1 cellular context compared by ENCODE assay signal in the genomic region with DNA sequence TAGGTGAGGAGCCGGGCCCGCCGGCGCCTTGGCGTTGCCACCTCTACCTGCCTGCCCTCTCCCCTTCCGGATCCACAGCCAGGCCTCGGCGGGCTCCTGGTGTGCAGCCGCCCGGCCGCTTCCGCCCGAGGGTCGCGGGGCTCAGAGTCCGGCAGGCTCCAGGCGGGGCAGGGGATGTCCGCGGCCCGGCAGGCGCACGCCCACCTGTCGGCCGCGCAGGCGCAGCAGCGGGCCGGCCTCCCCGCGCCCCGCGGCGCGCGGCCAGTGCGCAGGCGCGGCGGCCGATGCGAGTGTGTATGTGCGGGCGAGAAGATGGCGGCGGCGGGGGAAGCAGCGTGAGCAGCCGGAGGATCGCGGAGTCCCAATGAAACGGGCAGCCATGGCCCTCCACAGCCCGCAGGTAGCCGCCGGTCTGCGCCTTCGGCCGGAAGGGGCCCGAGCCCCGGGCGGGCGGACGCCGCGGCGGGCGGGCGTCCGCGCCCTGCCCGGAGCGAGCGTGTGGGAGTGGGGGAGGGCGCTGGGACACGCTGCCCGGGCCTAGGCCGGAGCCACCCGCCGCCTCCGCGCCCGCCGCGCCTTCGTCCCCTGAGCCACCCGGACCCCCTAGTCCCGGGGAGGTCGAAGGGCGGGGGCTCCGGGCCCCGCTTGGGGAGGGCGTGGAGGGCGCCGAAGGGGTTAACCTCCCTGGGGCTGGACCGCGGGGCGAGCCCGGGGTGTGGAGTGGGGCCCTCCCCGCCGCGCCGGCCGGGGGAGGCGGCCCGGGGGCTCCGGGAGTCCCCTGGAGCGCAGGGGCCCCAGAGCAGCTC.
A peak's percentile ranks its signal among the peaks of the same experiment; 100 is the strongest.
TF ChIP-seq lines count a peak whose summit lies in the region.

A gene with protein sequence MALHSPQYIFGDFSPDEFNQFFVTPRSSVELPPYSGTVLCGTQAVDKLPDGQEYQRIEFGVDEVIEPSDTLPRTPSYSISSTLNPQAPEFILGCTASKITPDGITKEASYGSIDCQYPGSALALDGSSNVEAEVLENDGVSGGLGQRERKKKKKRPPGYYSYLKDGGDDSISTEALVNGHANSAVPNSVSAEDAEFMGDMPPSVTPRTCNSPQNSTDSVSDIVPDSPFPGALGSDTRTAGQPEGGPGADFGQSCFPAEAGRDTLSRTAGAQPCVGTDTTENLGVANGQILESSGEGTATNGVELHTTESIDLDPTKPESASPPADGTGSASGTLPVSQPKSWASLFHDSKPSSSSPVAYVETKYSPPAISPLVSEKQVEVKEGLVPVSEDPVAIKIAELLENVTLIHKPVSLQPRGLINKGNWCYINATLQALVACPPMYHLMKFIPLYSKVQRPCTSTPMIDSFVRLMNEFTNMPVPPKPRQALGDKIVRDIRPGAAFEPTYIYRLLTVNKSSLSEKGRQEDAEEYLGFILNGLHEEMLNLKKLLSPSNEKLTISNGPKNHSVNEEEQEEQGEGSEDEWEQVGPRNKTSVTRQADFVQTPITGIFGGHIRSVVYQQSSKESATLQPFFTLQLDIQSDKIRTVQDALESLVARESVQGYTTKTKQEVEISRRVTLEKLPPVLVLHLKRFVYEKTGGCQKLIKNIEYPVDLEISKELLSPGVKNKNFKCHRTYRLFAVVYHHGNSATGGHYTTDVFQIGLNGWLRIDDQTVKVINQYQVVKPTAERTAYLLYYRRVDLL (plus strand): TSS at position 289 of the 806 bp plus-strand sequence. CDS start 91 bp downstream, at position 380.

TF ChIP-seq in HepG2, 621 proteins besides CTCF, POLR2A, EP300 and RAD21 (continued from another document and continues in another):
- TF ChIP-seq ZBTB46 (CRISPR knock-in tag; IDR thresholded peaks at IDR 0.05; ENCODE audit: borderline replicate concordance) (no peak), ZNF460 (CRISPR knock-in tag; IDR thresholded peaks at IDR 0.05; ENCODE audit: borderline replicate concordance) (no peak), ZNF569 (CRISPR knock-in tag; IDR thresholded peaks at IDR 0.05; ENCODE audit: borderline replicate concordance) (no peak), ZNF740 (CRISPR knock-in tag; IDR thresholded peaks at IDR 0.05) (0 out of 2 replicates have a peak, but pooled peaks have one; percentile 12), HOXA5 (CRISPR knock-in tag; IDR thresholded peaks at IDR 0.05) (no peak; the same call in 1 of the 2 replicates), PHF5A (CRISPR knock-in tag; IDR thresholded peaks at IDR 0.05; ENCODE audit: low read depth, unreplicated experiment) (no peak), ZNF570 (CRISPR knock-in tag; IDR thresholded peaks at IDR 0.05; ENCODE audit: borderline replicate concordance) (no peak), ZBTB20 (CRISPR knock-in tag; IDR thresholded peaks at IDR 0.05; ENCODE audit: borderline replicate concordance, low read depth) (no peak), MED13 (CRISPR knock-in tag; IDR thresholded peaks at IDR 0.05) (0 out of 2 replicates have a peak, but pooled peaks have one; percentile 4), ZNF720 (CRISPR knock-in tag; IDR thresholded peaks at IDR 0.05) (no peak), FOXK1 (CRISPR knock-in tag; IDR thresholded peaks at IDR 0.05; ENCODE audit: borderline replicate concordance, low read depth) (peak; percentile 28; the same call in 1 of the 2 replicates), ARNT (IDR thresholded peaks at IDR 0.05) (no peak), MAFK (conservative IDR thresholded peaks at IDR 0.05 in 1 of 2, IDR thresholded peaks at IDR 0.05 in 1 of 2; ENCODE audit: low read length in 2 of 2) (no peak), KDM5B (CRISPR knock-in tag; IDR thresholded peaks at IDR 0.05; ENCODE audit: borderline replicate concordance) (no peak), ZFP36L1 (CRISPR knock-in tag; IDR thresholded peaks at IDR 0.05) (no peak), BRCA1 (CRISPR knock-in tag; IDR thresholded peaks at IDR 0.05) (0 out of 2 replicates have a peak, but pooled peaks have one; percentile 22), TCF12 (IDR thresholded peaks at IDR 0.05) (no peak), TCF12 (CRISPR knock-in tag; IDR thresholded peaks at IDR 0.05) (peak; percentile 86), ADNP (CRISPR knock-in tag; IDR thresholded peaks at IDR 0.05) (no peak), HHEX (CRISPR knock-in tag; IDR thresholded peaks at IDR 0.05) (no peak), FOXM1 (CRISPR knock-in tag; IDR thresholded peaks at IDR 0.05) (no peak), ZNF430 (CRISPR knock-in tag; IDR thresholded peaks at IDR 0.05) (no peak; the same call in 1 of the 2 replicates), SETDB1 (CRISPR knock-in tag; IDR thresholded peaks at IDR 0.05; ENCODE audit: borderline replicate concordance) (no peak), PPARG (CRISPR knock-in tag; conservative IDR thresholded peaks at IDR 0.05) (0 out of 2 replicates have a peak, but pooled peaks have one; percentile 53), RARA (CRISPR knock-in tag; IDR thresholded peaks at IDR 0.05) (0 out of 2 replicates have a peak, but pooled peaks have one; percentile 42), RAD51 (IDR thresholded peaks at IDR 0.05; ENCODE audit: borderline replicate concordance) (no peak), ZNF501 (CRISPR knock-in tag; IDR thresholded peaks at IDR 0.05) (peak; percentile 92; the same call in 1 of the 2 replicates), TP53 (CRISPR knock-in tag; conservative IDR thresholded peaks at IDR 0.05) (no peak), SATB2 (CRISPR knock-in tag; IDR thresholded peaks at IDR 0.05) (peak; percentile 20; the same call in 1 of the 2 replicates), ZNF674 (CRISPR knock-in tag; IDR thresholded peaks at IDR 0.05; ENCODE audit: low read depth) (no peak; the same call in 1 of the 2 replicates), ZBTB8A (CRISPR knock-in tag; IDR thresholded peaks at IDR 0.05; ENCODE audit: borderline replicate concordance, low read depth) (no peak; the same call in 1 of the 2 replicates), KAT8 (CRISPR knock-in tag; IDR thresholded peaks at IDR 0.05) (peak; percentile 90), PRDM4 (CRISPR knock-in tag; IDR thresholded peaks at IDR 0.05; ENCODE audit: borderline replicate concordance) (no peak), SMARCC2 (IDR thresholded peaks at IDR 0.05) (no peak), SMAD1 (CRISPR knock-in tag; IDR thresholded peaks at IDR 0.05; ENCODE audit: borderline replicate concordance, low read depth) (0 out of 2 replicates have a peak, but pooled peaks have one; percentile 2), ZFP37 (CRISPR knock-in tag; IDR thresholded peaks at IDR 0.05; ENCODE audit: borderline replicate concordance) (no peak; the same call in 1 of the 2 replicates)
- TF ChIP-seq, protein P1, sequence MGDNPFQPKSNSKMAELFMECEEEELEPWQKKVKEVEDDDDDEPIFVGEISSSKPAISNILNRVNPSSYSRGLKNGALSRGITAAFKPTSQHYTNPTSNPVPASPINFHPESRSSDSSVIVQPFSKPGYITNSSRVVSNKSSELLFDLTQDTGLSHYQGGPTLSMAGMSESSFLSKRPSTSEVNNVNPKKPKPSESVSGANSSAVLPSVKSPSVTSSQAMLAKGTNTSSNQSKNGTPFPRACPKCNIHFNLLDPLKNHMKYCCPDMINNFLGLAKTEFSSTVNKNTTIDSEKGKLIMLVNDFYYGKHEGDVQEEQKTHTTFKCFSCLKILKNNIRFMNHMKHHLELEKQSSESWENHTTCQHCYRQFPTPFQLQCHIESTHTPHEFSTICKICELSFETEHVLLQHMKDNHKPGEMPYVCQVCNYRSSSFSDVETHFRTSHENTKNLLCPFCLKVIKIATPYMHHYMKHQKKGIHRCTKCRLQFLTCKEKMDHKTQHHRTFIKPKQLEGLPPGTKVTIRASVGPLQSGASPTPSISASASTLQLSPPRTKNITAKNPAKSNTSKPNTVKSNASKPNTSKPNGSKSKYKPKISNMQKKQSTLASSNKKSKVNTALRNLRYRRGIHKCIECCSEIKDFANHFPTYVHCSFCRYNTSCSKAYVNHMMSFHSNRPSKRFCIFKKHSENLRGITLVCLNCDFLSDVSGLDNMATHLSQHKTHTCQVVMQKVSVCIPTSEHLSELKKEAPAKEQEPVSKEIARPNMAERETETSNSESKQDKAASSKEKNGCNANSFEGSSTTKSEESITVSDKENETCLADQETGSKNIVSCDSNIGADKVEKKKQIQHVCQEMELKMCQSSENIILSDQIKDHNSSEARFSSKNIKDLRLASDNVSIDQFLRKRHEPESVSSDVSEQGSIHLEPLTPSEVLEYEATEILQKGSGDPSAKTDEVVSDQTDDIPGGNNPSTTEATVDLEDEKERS (CRISPR knock-in tag; IDR thresholded peaks at IDR 0.05) = no peak
- TF ChIP-seq, protein P2, sequence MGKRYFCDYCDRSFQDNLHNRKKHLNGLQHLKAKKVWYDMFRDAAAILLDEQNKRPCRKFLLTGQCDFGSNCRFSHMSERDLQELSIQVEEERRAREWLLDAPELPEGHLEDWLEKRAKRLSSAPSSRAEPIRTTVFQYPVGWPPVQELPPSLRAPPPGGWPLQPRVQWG (CRISPR knock-in tag; IDR thresholded peaks at IDR 0.05; ENCODE audit: borderline replicate concordance, low read depth) = no peak
- TF ChIP-seq, protein P3, sequence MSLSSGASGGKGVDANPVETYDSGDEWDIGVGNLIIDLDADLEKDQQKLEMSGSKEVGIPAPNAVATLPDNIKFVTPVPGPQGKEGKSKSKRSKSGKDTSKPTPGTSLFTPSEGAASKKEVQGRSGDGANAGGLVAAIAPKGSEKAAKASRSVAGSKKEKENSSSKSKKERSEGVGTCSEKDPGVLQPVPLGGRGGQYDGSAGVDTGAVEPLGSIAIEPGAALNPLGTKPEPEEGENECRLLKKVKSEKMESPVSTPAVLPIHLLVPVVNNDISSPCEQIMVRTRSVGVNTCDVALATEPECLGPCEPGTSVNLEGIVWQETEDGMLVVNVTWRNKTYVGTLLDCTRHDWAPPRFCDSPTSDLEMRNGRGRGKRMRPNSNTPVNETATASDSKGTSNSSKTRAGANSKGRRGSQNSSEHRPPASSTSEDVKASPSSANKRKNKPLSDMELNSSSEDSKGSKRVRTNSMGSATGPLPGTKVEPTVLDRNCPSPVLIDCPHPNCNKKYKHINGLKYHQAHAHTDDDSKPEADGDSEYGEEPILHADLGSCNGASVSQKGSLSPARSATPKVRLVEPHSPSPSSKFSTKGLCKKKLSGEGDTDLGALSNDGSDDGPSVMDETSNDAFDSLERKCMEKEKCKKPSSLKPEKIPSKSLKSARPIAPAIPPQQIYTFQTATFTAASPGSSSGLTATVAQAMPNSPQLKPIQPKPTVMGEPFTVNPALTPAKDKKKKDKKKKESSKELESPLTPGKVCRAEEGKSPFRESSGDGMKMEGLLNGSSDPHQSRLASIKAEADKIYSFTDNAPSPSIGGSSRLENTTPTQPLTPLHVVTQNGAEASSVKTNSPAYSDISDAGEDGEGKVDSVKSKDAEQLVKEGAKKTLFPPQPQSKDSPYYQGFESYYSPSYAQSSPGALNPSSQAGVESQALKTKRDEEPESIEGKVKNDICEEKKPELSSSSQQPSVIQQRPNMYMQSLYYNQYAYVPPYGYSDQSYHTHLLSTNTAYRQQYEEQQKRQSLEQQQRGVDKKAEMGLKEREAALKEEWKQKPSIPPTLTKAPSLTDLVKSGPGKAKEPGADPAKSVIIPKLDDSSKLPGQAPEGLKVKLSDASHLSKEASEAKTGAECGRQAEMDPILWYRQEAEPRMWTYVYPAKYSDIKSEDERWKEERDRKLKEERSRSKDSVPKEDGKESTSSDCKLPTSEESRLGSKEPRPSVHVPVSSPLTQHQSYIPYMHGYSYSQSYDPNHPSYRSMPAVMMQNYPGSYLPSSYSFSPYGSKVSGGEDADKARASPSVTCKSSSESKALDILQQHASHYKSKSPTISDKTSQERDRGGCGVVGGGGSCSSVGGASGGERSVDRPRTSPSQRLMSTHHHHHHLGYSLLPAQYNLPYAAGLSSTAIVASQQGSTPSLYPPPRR (CRISPR knock-in tag; IDR thresholded peaks at IDR 0.05; ENCODE audit: borderline replicate concordance) = peak; percentile 65
- TF ChIP-seq, protein P4, sequence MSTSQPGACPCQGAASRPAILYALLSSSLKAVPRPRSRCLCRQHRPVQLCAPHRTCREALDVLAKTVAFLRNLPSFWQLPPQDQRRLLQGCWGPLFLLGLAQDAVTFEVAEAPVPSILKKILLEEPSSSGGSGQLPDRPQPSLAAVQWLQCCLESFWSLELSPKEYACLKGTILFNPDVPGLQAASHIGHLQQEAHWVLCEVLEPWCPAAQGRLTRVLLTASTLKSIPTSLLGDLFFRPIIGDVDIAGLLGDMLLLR (CRISPR knock-in tag; IDR thresholded peaks at IDR 0.05) = peak; percentile 68; the same call in 1 of the 2 replicates
